Comparison of ENCODE assay signal across 1 cellular context in the genomic region with DNA sequence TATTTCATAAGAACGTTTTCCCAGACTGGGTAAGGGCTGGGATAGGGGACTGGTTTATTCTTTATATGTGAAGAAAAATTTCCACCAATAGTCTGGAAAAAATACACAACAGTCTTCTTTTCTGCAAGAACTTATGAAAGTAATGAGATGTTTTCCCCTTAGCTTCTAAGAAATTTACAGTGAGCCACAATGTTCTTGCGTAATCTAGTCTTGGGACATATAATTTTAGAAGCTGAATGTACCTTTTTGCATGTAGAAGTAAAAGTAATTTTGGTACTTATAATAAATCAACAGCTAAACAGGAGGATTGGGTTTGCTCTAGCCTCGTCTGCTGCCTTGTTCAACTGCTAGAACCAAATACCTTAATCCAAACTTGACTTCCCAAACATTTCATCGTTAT.
TF ChIP-seq lines count a peak whose summit lies in the region.

No MANE protein-coding gene starts in this region.

TF ChIP-seq in H1, 55 proteins besides CTCF, POLR2A, EP300 and RAD21:
- TF ChIP-seq, protein P1, sequence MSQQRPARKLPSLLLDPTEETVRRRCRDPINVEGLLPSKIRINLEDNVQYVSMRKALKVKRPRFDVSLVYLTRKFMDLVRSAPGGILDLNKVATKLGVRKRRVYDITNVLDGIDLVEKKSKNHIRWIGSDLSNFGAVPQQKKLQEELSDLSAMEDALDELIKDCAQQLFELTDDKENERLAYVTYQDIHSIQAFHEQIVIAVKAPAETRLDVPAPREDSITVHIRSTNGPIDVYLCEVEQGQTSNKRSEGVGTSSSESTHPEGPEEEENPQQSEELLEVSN (IDR thresholded peaks at IDR 0.05), result no peak
- TF ChIP-seq BCL11A (IDR thresholded peaks at IDR 0.05; ENCODE audit: low read depth in 2 of 2, low read length in 2 of 2) (no peak), EZH2 (IDR thresholded peaks at IDR 0.05; ENCODE audit: low read depth, low read length, severe bottlenecking) (no peak), CEBPB (IDR thresholded peaks at IDR 0.05; ENCODE audit: low read depth, low read length) (peak; percentile 46; the same call in 1 of the 2 replicates), CREB1 (IDR thresholded peaks at IDR 0.05) (no peak)
TF ChIP-seq in H1: peak in this region for 1.
